8 cellular contexts compared by ENCODE assay signal in genomic region chr1:59292557-59292956, GRCh38. TPM values are rescaled to one million over a fixed set of nuclear protein-coding genes. Genes with fewer than 3 reads are reported as not detected.
DNase-seq lines count a peak whose midpoint lies in the region; ATAC-seq and TF ChIP-seq lines count a peak whose summit lies in the region.

No MANE protein-coding gene starts in this region.

- peak; percentile 24 for ATAC-seq in HG02981 (IDR thresholded peaks at IDR 0.05; ENCODE audit: unreplicated experiment)
- ATAC-seq in HG03159 (IDR thresholded peaks at IDR 0.05; ENCODE audit: unreplicated experiment) = no peak

- WGBS in liver = 17% methylated on average over 2 of the region's 2 CpGs

- H3K4me1 ChIP-seq in liver (ENCODE audit: control insufficient read depth in 4 of 4, insufficient read depth in 4 of 4, low read length in 3 of 4) = peaks cover 0 to 24% (median 4%) of the 10 kb centered on the region in 4 donors

- H3K4me1 Mint-ChIP-seq in activated T-helper 1 cell treated with anti-CD3 and anti-CD28 coated beads, Interleukin-12 subunit alpha, Interleukin-12 subunit beta, Interleukin-2, Interleukin-4 antibody, amounts not matched to agents 30 ng/mL and 10 ng/mL and 1 ng/mL, durations not matched to agents 14 hours and 24 hours and 36 hours (ENCODE audit: low read depth) = peaks cover 57% of the 10 kb centered on the region

- no peak overlapping the region for H3K4me3 ChIP-seq in liver (ENCODE audit: low read depth in 1 of 3, low read length in 3 of 3)

- TF ChIP-seq RAD21 in liver (IDR thresholded peaks at IDR 0.05) = peak; percentile 80 to 81

- H3K9ac ChIP-seq in liver (ENCODE audit: low read depth in 1 of 2, low read length in 2 of 2) = peak overlapping the region in 1 of 2 donors; percentile 4

- H3K9me3 Mint-ChIP-seq in activated T-helper 1 cell treated with anti-CD3 and anti-CD28 coated beads, Interleukin-12 subunit alpha, Interleukin-12 subunit beta, Interleukin-2, Interleukin-4 antibody, amounts not matched to agents 30 ng/mL and 10 ng/mL and 1 ng/mL, durations not matched to agents 14 hours and 24 hours and 36 hours = no peaks in the 10 kb centered on the region

- no peaks in the 10 kb centered on the region for H3K36me3 ChIP-seq in liver (ENCODE audit: control insufficient read depth in 4 of 4, insufficient read depth in 3 of 4, low read depth in 1 of 4, low read length in 3 of 4)

- TF ChIP-seq CTCF in liver (IDR thresholded peaks at IDR 0.05; ENCODE audit: low read depth, low read length, missing input control) = no peak

- peaks cover 4% of the 10 kb centered on the region for H3K36me3 Mint-ChIP-seq in activated T-helper 1 cell treated with anti-CD3 and anti-CD28 coated beads, Interleukin-12 subunit alpha, Interleukin-12 subunit beta, Interleukin-2, Interleukin-4 antibody, amounts not matched to agents 30 ng/mL and 10 ng/mL and 1 ng/mL, durations not matched to agents 14 hours and 24 hours and 36 hours (ENCODE audit: low read depth)

- no peaks in the 10 kb centered on the region for H3K27me3 ChIP-seq in liver (ENCODE audit: control insufficient read depth in 4 of 4, insufficient read depth in 4 of 4, low read length in 3 of 4)

- H3K27ac Mint-ChIP-seq in activated T-helper 1 cell treated with anti-CD3 and anti-CD28 coated beads, Interleukin-12 subunit alpha, Interleukin-12 subunit beta, Interleukin-2, Interleukin-4 antibody, amounts not matched to agents 30 ng/mL and 10 ng/mL and 1 ng/mL, durations not matched to agents 14 hours and 24 hours and 36 hours = peak overlapping the region; percentile 21

- H3K4me3 Mint-ChIP-seq in activated T-helper 1 cell treated with anti-CD3 and anti-CD28 coated beads, Interleukin-12 subunit alpha, Interleukin-12 subunit beta, Interleukin-2, Interleukin-4 antibody, amounts not matched to agents 30 ng/mL and 10 ng/mL and 1 ng/mL, durations not matched to agents 14 hours and 24 hours and 36 hours = no peak overlapping the region

- H3K27ac ChIP-seq in liver (ENCODE audit: low read depth in 1 of 2, low read length in 2 of 2) = peak overlapping the region; percentile 58 to 68

- intact Hi-C loops in activated T-helper 1 cell treated with anti-CD3 and anti-CD28 coated beads, Interleukin-12 subunit alpha, Interleukin-12 subunit beta, Interleukin-2, Interleukin-4 antibody, amounts not matched to agents 30 ng/mL and 10 ng/mL and 1 ng/mL, durations not matched to agents 14 hours and 24 hours and 36 hours (cut with micrococcal nuclease) = no loop called here

- H3K27me3 Mint-ChIP-seq in activated T-helper 1 cell treated with anti-CD3 and anti-CD28 coated beads, Interleukin-12 subunit alpha, Interleukin-12 subunit beta, Interleukin-2, Interleukin-4 antibody, amounts not matched to agents 30 ng/mL and 10 ng/mL and 1 ng/mL, durations not matched to agents 14 hours and 24 hours and 36 hours (ENCODE audit: insufficient read depth) = peaks cover 4% of the 10 kb centered on the region

- DNase-seq in Ammon's horn (ENCODE audit: low spot score) (peak; percentile 70), middle frontal gyrus (ENCODE audit: extremely low spot score, low spot score) (no peak), ecto neural progenitor cell (ENCODE audit: low spot score) (no peak), NCI-H146 treated with DMSO at 0.1 percent for 48 hours (lab: John Stamatoyannopoulos, UW; ENCODE audit: unreplicated experiment) (no peak)
- no peak for DNase-seq in activated T-helper 1 cell treated with anti-CD3 and anti-CD28 coated beads, Interleukin-12 subunit alpha, Interleukin-12 subunit beta, Interleukin-2, Interleukin-4 antibody, amounts not matched to agents 30 ng/mL and 10 ng/mL and 1 ng/mL, durations not matched to agents 14 hours and 24 hours and 36 hours (ENCODE audit: low spot score)

- no peaks in the 10 kb centered on the region for H3K9me3 ChIP-seq in liver (ENCODE audit: control insufficient read depth in 4 of 4, low read length in 3 of 4)

TF ChIP-seq in liver, 16 proteins besides CTCF, POLR2A, EP300 and RAD21:
- TF ChIP-seq HNF4A (conservative IDR thresholded peaks at IDR 0.05) = peak; percentile 54 to 77
- TF ChIP-seq GABPA (IDR thresholded peaks at IDR 0.05 in 1 of 2, conservative IDR thresholded peaks at IDR 0.05 in 1 of 2) = peak in 1 of 2 donors; percentile 69
- peak; percentile 46 to 83 for TF ChIP-seq JUND (IDR thresholded peaks at IDR 0.05)
- TF ChIP-seq NR2F2 (IDR thresholded peaks at IDR 0.05) = peak; percentile 74
- TF ChIP-seq HNF4G (IDR thresholded peaks at IDR 0.05) = no peak
- peak; percentile 73 for TF ChIP-seq ZBTB33 (IDR thresholded peaks at IDR 0.05)
- TF ChIP-seq ATF3 (IDR thresholded peaks at IDR 0.05) = peak; percentile 43
- TF ChIP-seq EGR1 (IDR thresholded peaks at IDR 0.05; ENCODE audit: low read depth in 2 of 2) = peak in 1 of 2 donors; percentile 81
- peak; percentile 77 for TF ChIP-seq FOXA1 (IDR thresholded peaks at IDR 0.05)
- TF ChIP-seq TAF1 (conservative IDR thresholded peaks at IDR 0.05) = peak; percentile 58
- peak; percentile 79 for TF ChIP-seq SP1 (IDR thresholded peaks at IDR 0.05)
- TF ChIP-seq FOXA2 (IDR thresholded peaks at IDR 0.05) = peak; percentile 79
- TF ChIP-seq, protein P1, sequence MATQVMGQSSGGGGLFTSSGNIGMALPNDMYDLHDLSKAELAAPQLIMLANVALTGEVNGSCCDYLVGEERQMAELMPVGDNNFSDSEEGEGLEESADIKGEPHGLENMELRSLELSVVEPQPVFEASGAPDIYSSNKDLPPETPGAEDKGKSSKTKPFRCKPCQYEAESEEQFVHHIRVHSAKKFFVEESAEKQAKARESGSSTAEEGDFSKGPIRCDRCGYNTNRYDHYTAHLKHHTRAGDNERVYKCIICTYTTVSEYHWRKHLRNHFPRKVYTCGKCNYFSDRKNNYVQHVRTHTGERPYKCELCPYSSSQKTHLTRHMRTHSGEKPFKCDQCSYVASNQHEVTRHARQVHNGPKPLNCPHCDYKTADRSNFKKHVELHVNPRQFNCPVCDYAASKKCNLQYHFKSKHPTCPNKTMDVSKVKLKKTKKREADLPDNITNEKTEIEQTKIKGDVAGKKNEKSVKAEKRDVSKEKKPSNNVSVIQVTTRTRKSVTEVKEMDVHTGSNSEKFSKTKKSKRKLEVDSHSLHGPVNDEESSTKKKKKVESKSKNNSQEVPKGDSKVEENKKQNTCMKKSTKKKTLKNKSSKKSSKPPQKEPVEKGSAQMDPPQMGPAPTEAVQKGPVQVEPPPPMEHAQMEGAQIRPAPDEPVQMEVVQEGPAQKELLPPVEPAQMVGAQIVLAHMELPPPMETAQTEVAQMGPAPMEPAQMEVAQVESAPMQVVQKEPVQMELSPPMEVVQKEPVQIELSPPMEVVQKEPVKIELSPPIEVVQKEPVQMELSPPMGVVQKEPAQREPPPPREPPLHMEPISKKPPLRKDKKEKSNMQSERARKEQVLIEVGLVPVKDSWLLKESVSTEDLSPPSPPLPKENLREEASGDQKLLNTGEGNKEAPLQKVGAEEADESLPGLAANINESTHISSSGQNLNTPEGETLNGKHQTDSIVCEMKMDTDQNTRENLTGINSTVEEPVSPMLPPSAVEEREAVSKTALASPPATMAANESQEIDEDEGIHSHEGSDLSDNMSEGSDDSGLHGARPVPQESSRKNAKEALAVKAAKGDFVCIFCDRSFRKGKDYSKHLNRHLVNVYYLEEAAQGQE (IDR thresholded peaks at IDR 0.05) = peak; percentile 71
- TF ChIP-seq MAX (IDR thresholded peaks at IDR 0.05) = peak; percentile 95
- peak; percentile 78 for TF ChIP-seq YY1 (IDR thresholded peaks at IDR 0.05)
- peak; percentile 99 for TF ChIP-seq RXRA (IDR thresholded peaks at IDR 0.05)

RNA-seq across cellular contexts. Expression of gene FGGY, which starts 4.3 kb away (rescaled TPM):
- 7.1 and 8.2 TPM in 2 replicates for total RNA-seq in activated T-helper 1 cell treated with anti-CD3 and anti-CD28 coated beads, Interleukin-12 subunit alpha, Interleukin-12 subunit beta, Interleukin-2, Interleukin-4 antibody, amounts not matched to agents 30 ng/mL and 10 ng/mL and 1 ng/mL, durations not matched to agents 14 hours and 24 hours and 36 hours
- total RNA-seq in liver = 10 to 100 TPM; 16.0 to 67.0 TPM
- 10 to 100 TPM; 33.8 to 53.0 TPM for polyA plus RNA-seq in liver
